9 cellular contexts compared by ENCODE assay signal in genomic region chr5:53008751-53009150, GRCh38. TPM values are rescaled to one million over a fixed set of nuclear protein-coding genes. Genes with fewer than 3 reads are reported as not detected.
DNase-seq lines count a peak whose midpoint lies in the region; ATAC-seq, FAIRE-seq and TF ChIP-seq lines count a peak whose summit lies in the region.
"Had no signal": no experiment of that assay in that cellular context is flagged by ENCODE, and none has a peak within 500 bp of the region (broad histone marks: within the 10 kb centered on the region; RNA-seq: fewer than 3 reads in every experiment).

No MANE protein-coding gene starts in this region.

- peaks cover 29% of the 10 kb centered on the region for H3K4me1 Mint-ChIP-seq in astrocyte (ENCODE audit: low read depth, unreplicated experiment)

- H3K27ac ChIP-seq in astrocyte (ENCODE audit: low read depth, low read length) = no peak overlapping the region
- H3K27ac ChIP-seq in gastroesophageal sphincter = no peak overlapping the region
- H3K27ac ChIP-seq in right atrium auricular region = no peak overlapping the region

- H3K36me3 ChIP-seq in astrocyte (ENCODE audit: insufficient read depth, low read length) (peaks cover 2% of the 10 kb centered on the region), gastroesophageal sphincter (peaks cover 0 to 3% of the 10 kb centered on the region in 2 donors), right atrium auricular region (no peaks in the 10 kb centered on the region)

- peak overlapping the region; percentile 2 for H3K4me2 ChIP-seq in astrocyte (ENCODE audit: low read length)

- ATAC-seq in GM21423 (IDR thresholded peaks at IDR 0.05; ENCODE audit: unreplicated experiment) = peak; percentile 89
- ATAC-seq in HG03521 (IDR thresholded peaks at IDR 0.05; ENCODE audit: unreplicated experiment) = peak; percentile 93
- ATAC-seq in gastroesophageal sphincter = no peak

- H3K4me1 ChIP-seq in astrocyte (ENCODE audit: insufficient read depth, low read length) (peaks cover 35% of the 10 kb centered on the region), gastroesophageal sphincter (peaks cover 0 to 8% (median 2%) of the 10 kb centered on the region in 3 donors), right atrium auricular region (no peaks in the 10 kb centered on the region)

- POLR2A ChIA-PET in GM10248 (lab: Yijun Ruan, JAX) = no interaction called here

- H3K9me3 ChIP-seq in astrocyte (ENCODE audit: insufficient read depth, low read depth, low read length) = no peaks in the 10 kb centered on the region
- H3K9me3 ChIP-seq in gastroesophageal sphincter = peaks cover 0 to under 1% (median 0%) of the 10 kb centered on the region in 3 donors
- H3K9me3 ChIP-seq in right atrium auricular region = no peaks in the 10 kb centered on the region

- peaks cover 3% of the 10 kb centered on the region for H3K79me2 ChIP-seq in astrocyte (ENCODE audit: insufficient read depth, low read length)

- H3K27ac Mint-ChIP-seq in astrocyte (ENCODE audit: unreplicated experiment) = peak overlapping the region; percentile 7

- H2AFZ ChIP-seq in astrocyte (ENCODE audit: low read depth, low read length) = no peak overlapping the region

- DNase-seq in GM10248 (ENCODE audit: extremely low spot score) (peak; percentile 41), astrocyte (ENCODE audit: low read depth) (no peak), right atrium auricular region (ENCODE audit: low spot score) (no peak), GOT3 (lab: John Stamatoyannopoulos, UW) (no peak), NCI-H748 (lab: John Stamatoyannopoulos, UW; ENCODE audit: unreplicated experiment) (no peak)

- peaks cover 2% of the 10 kb centered on the region for H3K36me3 Mint-ChIP-seq in astrocyte (ENCODE audit: low read depth, unreplicated experiment)

- no peak overlapping the region for H3K4me3 ChIP-seq in astrocyte (ENCODE audit: insufficient read depth, low read depth, low read length)
- H3K4me3 ChIP-seq in gastroesophageal sphincter = no peak overlapping the region
- H3K4me3 ChIP-seq in right atrium auricular region = no peak overlapping the region
- H3K4me3 ChIP-seq: skin epidermis had no signal

- H3K9me3 Mint-ChIP-seq in astrocyte (ENCODE audit: unreplicated experiment) = no peaks in the 10 kb centered on the region

- H3K4me3 Mint-ChIP-seq in astrocyte (ENCODE audit: unreplicated experiment) = no peak overlapping the region

- TF ChIP-seq EP300 in gastroesophageal sphincter (IDR thresholded peaks at IDR 0.05) = no peak

- H3K27me3 ChIP-seq in astrocyte (ENCODE audit: insufficient read depth, low read length) (no peaks in the 10 kb centered on the region), gastroesophageal sphincter (no peaks in the 10 kb centered on the region), right atrium auricular region (no peaks in the 10 kb centered on the region)

- H3K9ac ChIP-seq in astrocyte (ENCODE audit: low read length) = no peak overlapping the region

- no peak for TF ChIP-seq POLR2A in gastroesophageal sphincter (IDR thresholded peaks at IDR 0.05)

- no peak for TF ChIP-seq CTCF in GM10248 (IDR thresholded peaks at IDR 0.05; ENCODE audit: control extremely low read depth, extremely low read depth, low read depth, missing control alignments)
- no peak for TF ChIP-seq CTCF in astrocyte (IDR thresholded peaks at IDR 0.05; ENCODE audit: insufficient read depth, low read depth, low read length)
- TF ChIP-seq CTCF in gastroesophageal sphincter (IDR thresholded peaks at IDR 0.05) = no peak
- TF ChIP-seq CTCF in right atrium auricular region (IDR thresholded peaks at IDR 0.05) = no peak

- no peaks in the 10 kb centered on the region for H4K20me1 ChIP-seq in astrocyte (ENCODE audit: insufficient read depth, low read length)

- peak; percentile 13 for FAIRE-seq in astrocyte (lab: Jason Lieb, UNC)

- H3K27me3 Mint-ChIP-seq in astrocyte (ENCODE audit: low read depth, unreplicated experiment) = no peaks in the 10 kb centered on the region

- WGBS in gastroesophageal sphincter (ENCODE audit: low coverage in 1 of 2), 2 donors = no CpG with 5 or more reads among the region's 1 CpG

- CTCF ChIA-PET in GM10248 (lab: Yijun Ruan, JAX) = no interaction called here

RNA-seq across cellular contexts. Expression of gene ITGA2, which starts 19.6 kb away (rescaled TPM):
- total RNA-seq in astrocyte (20.1 and 35.9 TPM in 2 replicates), gastroesophageal sphincter (10 to 100 TPM in 2 of 4 donors, 1 to 10 TPM in 2; 1.5 to 14.6 (median 10.0) TPM), right atrium auricular region (1 to 10 TPM; 1.5 to 2.3 TPM)
